Comparison of ENCODE assay signal across 9 cellular contexts in the genomic region with DNA sequence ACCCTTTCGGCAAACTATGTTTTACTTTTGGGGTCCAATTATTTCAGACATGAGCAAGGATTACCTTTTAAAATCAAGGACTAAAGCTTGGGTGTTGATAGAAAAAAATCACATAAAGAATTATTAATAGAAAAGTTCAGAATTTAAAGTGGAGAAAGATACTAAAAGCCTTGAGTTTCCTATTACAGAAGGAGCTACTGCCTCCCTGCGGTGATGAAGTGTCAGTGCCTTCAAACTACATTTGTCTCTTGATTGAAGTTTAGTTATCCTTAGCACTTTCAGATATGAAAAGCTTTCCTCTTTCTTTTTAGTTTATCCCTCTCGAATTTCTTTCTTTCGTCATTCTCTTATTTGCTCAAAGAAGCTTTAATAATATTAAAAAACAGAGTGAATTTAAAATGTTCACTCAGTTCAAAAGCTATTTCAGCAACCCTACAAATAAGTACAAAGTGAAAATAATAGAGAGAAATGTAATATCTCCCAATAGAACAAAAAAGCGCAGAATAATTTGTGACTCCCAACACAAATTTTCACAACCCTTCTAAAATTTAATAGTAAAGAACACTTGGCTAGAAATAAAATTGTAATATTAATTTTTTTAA.
DNase-seq lines count a peak whose midpoint lies in the region; ATAC-seq and TF ChIP-seq lines count a peak whose summit lies in the region.
"Had no signal": no experiment of that assay in that cellular context is flagged by ENCODE, and none has a peak within 500 bp of the region (broad histone marks: within the 10 kb centered on the region; RNA-seq: fewer than 3 reads in every experiment).

No MANE protein-coding gene starts in this region.

- no peaks in the 10 kb centered on the region for H4K20me1 ChIP-seq in KMS-11 (ENCODE audit: insufficient read depth)

- WGBS in esophagus muscularis mucosa, result 34% methylated on average over 5 of the region's 5 CpGs

- peak; percentile 69 for ATAC-seq in GM21447 (IDR thresholded peaks at IDR 0.05; ENCODE audit: unreplicated experiment)
- ATAC-seq in HG03439 (IDR thresholded peaks at IDR 0.05; ENCODE audit: unreplicated experiment), result no peak

- H3K9ac ChIP-seq in KMS-11, result no peak overlapping the region

- TF ChIP-seq CTCF in KMS-11 (conservative IDR thresholded peaks at IDR 0.05; ENCODE audit: low read depth, low read length) (peak; percentile 75), RWPE1 (conservative IDR thresholded peaks at IDR 0.05; ENCODE audit: low read depth) (peak; percentile 74), esophagus muscularis mucosa (IDR thresholded peaks at IDR 0.05) (peak; percentile 64 to 74 (median 65)), osteocyte (IDR thresholded peaks at IDR 0.05) (peak; percentile 83)

- H3K4me1 ChIP-seq in KMS-11 (ENCODE audit: low read depth, poor library complexity, severe bottlenecking) (no peaks in the 10 kb centered on the region), esophagus muscularis mucosa (no peaks in the 10 kb centered on the region)

- no peak overlapping the region for H2AFZ ChIP-seq in KMS-11 (ENCODE audit: low read depth)

- peak; percentile 59 for DNase-seq in SIG-M5 treated with dmso at 0.1 percent for 504 hours (lab: John Stamatoyannopoulos, UW; ENCODE audit: unreplicated experiment)
- no peak for DNase-seq in SIG-M5 (lab: John Stamatoyannopoulos, UW)
- DNase-seq in RWPE1 (ENCODE audit: low spot score), result peak; percentile 38
- no peak for DNase-seq in esophagus muscularis mucosa (ENCODE audit: extremely low spot score)
- no peak for DNase-seq in osteocyte (ENCODE audit: extremely low spot score, unreplicated experiment)

- no peak overlapping the region for H3K4me3 Mint-ChIP-seq in osteocyte (ENCODE audit: unreplicated experiment)
- H3K4me3 Mint-ChIP-seq: dendritic cell treated with granulocyte-macrophage colony-stimulating factor and Interleukin-4, amounts not matched to agents 40 ng/mL and 50 ng/mL, for 4 days had no signal

- no peak overlapping the region for H3K4me2 ChIP-seq in KMS-11

- H3K79me2 ChIP-seq in KMS-11 (ENCODE audit: insufficient read depth, low read depth), result no peaks in the 10 kb centered on the region

- intact Hi-C loops in esophagus muscularis mucosa (cut with DNase I), result loop anchor here (2.0 to 10.0 kb wide), 2 partner anchors 151 to 293 kb away; no protein-coding TSS in a partner anchor

- H3K36me3 ChIP-seq in KMS-11 (ENCODE audit: insufficient read depth), result no peaks in the 10 kb centered on the region
- H3K36me3 ChIP-seq in esophagus muscularis mucosa, result no peaks in the 10 kb centered on the region

- H3K36me3 Mint-ChIP-seq in osteocyte (ENCODE audit: unreplicated experiment), result peaks cover 6% of the 10 kb centered on the region

- POLR2A ChIA-PET in RWPE1 (lab: Yijun Ruan, JAX; ENCODE audit: low non-redundant PET), result no interaction called here

- no peak for TF ChIP-seq EP300 in esophagus muscularis mucosa (IDR thresholded peaks at IDR 0.05)

- no peaks in the 10 kb centered on the region for H3K9me3 Mint-ChIP-seq in osteocyte (ENCODE audit: unreplicated experiment)
- H3K9me3 Mint-ChIP-seq: dendritic cell treated with granulocyte-macrophage colony-stimulating factor and Interleukin-4, amounts not matched to agents 40 ng/mL and 50 ng/mL, for 4 days had no signal

- H3K27me3 ChIP-seq in KMS-11 (ENCODE audit: insufficient read depth, low read depth) (no peaks in the 10 kb centered on the region), esophagus muscularis mucosa (no peaks in the 10 kb centered on the region)

- CTCF ChIA-PET in RWPE1 (lab: Yijun Ruan, JAX), result interaction anchor here (0.7 to 1.3 kb wide), 7 partner anchors 23 to 1117 kb away, joined by 3 to 5 read pairs (median 3); no protein-coding TSS in a partner anchor

- H3K9me3 ChIP-seq in esophagus muscularis mucosa, result no peaks in the 10 kb centered on the region

- no peak overlapping the region for H3K4me3 ChIP-seq in KMS-11 (IDR thresholded peaks at IDR 0.05; ENCODE audit: insufficient read depth, low read depth, low read length)
- no peak overlapping the region for H3K4me3 ChIP-seq in esophagus muscularis mucosa

- H3K27ac Mint-ChIP-seq in osteocyte (ENCODE audit: unreplicated experiment), result no peak overlapping the region
- H3K27ac Mint-ChIP-seq: dendritic cell treated with granulocyte-macrophage colony-stimulating factor and Interleukin-4, amounts not matched to agents 40 ng/mL and 50 ng/mL, for 4 days had no signal

- no peak overlapping the region for H3K27ac ChIP-seq in KMS-11
- no peak overlapping the region for H3K27ac ChIP-seq in RWPE1
- H3K27ac ChIP-seq in esophagus muscularis mucosa (replicated peaks in 1 of 4), result no peak overlapping the region

- TF ChIP-seq POLR2A in esophagus muscularis mucosa (IDR thresholded peaks at IDR 0.05; ENCODE audit: low read depth), result no peak

- H3K4me1 Mint-ChIP-seq in osteocyte (ENCODE audit: unreplicated experiment), result peaks cover 23% of the 10 kb centered on the region

- no peaks in the 10 kb centered on the region for H3K27me3 Mint-ChIP-seq in osteocyte (ENCODE audit: unreplicated experiment)
- H3K27me3 Mint-ChIP-seq: dendritic cell treated with granulocyte-macrophage colony-stimulating factor and Interleukin-4, amounts not matched to agents 40 ng/mL and 50 ng/mL, for 4 days had no signal

Comparison
In these comparisons a context has a peak if more than half of its experiments do, and no peak if none do; other contexts are left out.
1. DNase-seq: peak in SIG-M5 treated with dmso at 0.1 percent for 504 hours (single experiment) and RWPE1 (single experiment); none in SIG-M5 (single experiment), esophagus muscularis mucosa (single experiment) and osteocyte (single experiment).
2. Peak in every context shown above with its lines, with median percentiles within 50 percentile points of each other: CTCF ChIP-seq.